In genomic region chr7:40586197-40586596, GRCh38 we compare ENCODE assay signal across 1 cellular context.
TF ChIP-seq lines count a peak whose summit lies in the region.

No MANE protein-coding gene starts in this region.

TF ChIP-seq in GM23338, 12 proteins besides CTCF, POLR2A, EP300 and RAD21 (continued from another document):
- TF ChIP-seq, protein P1, sequence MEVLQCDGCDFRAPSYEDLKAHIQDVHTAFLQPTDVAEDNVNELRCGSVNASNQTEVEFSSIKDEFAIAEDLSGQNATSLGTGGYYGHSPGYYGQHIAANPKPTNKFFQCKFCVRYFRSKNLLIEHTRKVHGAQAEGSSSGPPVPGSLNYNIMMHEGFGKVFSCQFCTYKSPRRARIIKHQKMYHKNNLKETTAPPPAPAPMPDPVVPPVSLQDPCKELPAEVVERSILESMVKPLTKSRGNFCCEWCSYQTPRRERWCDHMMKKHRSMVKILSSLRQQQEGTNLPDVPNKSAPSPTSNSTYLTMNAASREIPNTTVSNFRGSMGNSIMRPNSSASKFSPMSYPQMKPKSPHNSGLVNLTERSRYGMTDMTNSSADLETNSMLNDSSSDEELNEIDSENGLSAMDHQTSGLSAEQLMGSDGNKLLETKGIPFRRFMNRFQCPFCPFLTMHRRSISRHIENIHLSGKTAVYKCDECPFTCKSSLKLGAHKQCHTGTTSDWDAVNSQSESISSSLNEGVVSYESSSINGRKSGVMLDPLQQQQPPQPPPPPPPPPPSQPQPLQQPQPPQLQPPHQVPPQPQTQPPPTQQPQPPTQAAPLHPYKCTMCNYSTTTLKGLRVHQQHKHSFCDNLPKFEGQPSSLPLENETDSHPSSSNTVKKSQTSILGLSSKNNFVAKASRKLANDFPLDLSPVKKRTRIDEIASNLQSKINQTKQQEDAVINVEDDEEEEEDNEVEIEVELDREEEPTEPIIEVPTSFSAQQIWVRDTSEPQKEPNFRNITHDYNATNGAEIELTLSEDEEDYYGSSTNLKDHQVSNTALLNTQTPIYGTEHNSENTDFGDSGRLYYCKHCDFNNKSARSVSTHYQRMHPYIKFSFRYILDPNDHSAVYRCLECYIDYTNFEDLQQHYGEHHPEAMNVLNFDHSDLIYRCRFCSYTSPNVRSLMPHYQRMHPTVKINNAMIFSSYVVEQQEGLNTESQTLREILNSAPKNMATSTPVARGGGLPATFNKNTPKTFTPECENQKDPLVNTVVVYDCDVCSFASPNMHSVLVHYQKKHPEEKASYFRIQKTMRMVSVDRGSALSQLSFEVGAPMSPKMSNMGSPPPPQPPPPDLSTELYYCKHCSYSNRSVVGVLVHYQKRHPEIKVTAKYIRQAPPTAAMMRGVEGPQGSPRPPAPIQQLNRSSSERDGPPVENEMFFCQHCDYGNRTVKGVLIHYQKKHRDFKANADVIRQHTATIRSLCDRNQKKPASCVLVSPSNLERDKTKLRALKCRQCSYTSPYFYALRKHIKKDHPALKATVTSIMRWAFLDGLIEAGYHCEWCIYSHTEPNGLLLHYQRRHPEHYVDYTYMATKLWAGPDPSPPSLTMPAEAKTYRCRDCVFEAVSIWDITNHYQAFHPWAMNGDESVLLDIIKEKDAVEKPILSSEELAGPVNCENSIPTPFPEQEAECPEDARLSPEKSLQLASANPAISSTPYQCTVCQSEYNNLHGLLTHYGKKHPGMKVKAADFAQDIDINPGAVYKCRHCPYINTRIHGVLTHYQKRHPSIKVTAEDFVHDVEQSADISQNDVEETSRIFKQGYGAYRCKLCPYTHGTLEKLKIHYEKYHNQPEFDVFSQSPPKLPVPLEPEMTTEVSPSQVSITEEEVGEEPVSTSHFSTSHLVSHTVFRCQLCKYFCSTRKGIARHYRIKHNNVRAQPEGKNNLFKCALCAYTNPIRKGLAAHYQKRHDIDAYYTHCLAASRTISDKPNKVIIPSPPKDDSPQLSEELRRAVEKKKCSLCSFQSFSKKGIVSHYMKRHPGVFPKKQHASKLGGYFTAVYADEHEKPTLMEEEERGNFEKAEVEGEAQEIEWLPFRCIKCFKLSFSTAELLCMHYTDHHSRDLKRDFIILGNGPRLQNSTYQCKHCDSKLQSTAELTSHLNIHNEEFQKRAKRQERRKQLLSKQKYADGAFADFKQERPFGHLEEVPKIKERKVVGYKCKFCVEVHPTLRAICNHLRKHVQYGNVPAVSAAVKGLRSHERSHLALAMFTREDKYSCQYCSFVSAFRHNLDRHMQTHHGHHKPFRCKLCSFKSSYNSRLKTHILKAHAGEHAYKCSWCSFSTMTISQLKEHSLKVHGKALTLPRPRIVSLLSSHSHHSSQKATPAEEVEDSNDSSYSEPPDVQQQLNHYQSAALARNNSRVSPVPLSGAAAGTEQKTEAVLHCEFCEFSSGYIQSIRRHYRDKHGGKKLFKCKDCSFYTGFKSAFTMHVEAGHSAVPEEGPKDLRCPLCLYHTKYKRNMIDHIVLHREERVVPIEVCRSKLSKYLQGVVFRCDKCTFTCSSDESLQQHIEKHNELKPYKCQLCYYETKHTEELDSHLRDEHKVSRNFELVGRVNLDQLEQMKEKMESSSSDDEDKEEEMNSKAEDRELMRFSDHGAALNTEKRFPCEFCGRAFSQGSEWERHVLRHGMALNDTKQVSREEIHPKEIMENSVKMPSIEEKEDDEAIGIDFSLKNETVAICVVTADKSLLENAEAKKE (CRISPR knock-in tag; IDR thresholded peaks at IDR 0.05) = no peak
- TF ChIP-seq ETS1 (IDR thresholded peaks at IDR 0.05) = no peak
TF ChIP-seq in GM23338: peak in this region for 0.
